ENCODE assay signal across 8 cellular contexts in the genomic region with DNA sequence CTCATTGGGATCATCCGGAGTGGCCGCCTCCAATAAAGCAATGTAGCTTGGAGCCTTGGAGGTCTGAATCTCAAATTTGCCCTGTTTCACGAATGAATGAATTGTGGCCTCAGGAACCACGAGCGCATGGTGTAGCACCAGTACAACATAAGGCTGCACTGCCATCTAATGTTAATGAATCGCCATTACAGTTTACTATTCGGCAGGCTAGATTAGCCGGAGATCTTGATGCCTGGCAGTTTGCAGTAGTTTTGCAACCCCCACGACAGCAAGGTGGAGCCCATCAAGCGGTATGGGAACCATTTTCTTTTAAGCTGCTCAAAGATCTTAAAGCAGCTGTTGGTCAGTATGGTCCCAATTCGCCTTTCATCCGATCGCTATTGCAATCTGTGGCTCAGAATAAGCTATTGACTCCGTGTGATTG. TPM values are rescaled to one million over a fixed set of nuclear protein-coding genes. Genes with fewer than 3 reads are reported as not detected.
DNase-seq lines count a peak whose midpoint lies in the region; ATAC-seq, FAIRE-seq and TF ChIP-seq lines count a peak whose summit lies in the region.

No MANE protein-coding gene starts in this region.

- BruUV-seq in PC-9 (replicated peaks; lab: Mats Ljungman, UMichigan), result no TSS peak

- H2AFZ ChIP-seq in Karpas-422 (ENCODE audit: low read length) (peak overlapping the region; percentile 90), PC-9 (no peak overlapping the region)

- CTCF ChIA-PET in PC-9 (lab: Charles Lee), result interaction anchor here (0.5 to 2.4 kb wide), 10 partner anchors 16 to 354 kb away, joined by 3 to 18 read pairs (median 5); no protein-coding TSS in a partner anchor

- H3K36me3 Mint-ChIP-seq in neural crest cell (ENCODE audit: low read depth), result no peaks in the 10 kb centered on the region

- no peak overlapping the region for H3K4me3 Mint-ChIP-seq in neural crest cell

- peaks cover 12% of the 10 kb centered on the region; the same call in 1 of the 2 replicates for H3F3A ChIP-seq in PC-9 (ENCODE audit: insufficient read depth, low read depth)

- no peak overlapping the region for H3K4me3 ChIP-seq in Karpas-422 (ENCODE audit: low read length)
- H3K4me3 ChIP-seq in PC-9, result no peak overlapping the region; the same call in 1 of the 2 replicates

- H3K36me3 ChIP-seq in ES-I3 (ENCODE audit: insufficient read depth, low read length) (no peaks in the 10 kb centered on the region), Karpas-422 (ENCODE audit: insufficient read depth, low read length) (no peaks in the 10 kb centered on the region), PC-9 (ENCODE audit: low read depth) (no peaks in the 10 kb centered on the region)

- no peaks in the 10 kb centered on the region for H3K9me3 Mint-ChIP-seq in neural crest cell

- POLR2A ChIA-PET in PC-9 (lab: Charles Lee; ENCODE audit: unreplicated experiment), result interaction anchor here (0.5 to 0.6 kb wide), 2 partner anchors 145 to 167 kb away, joined by 3 to 5 read pairs; no protein-coding TSS in a partner anchor

- peak overlapping the region; percentile 39 for H3K4me2 ChIP-seq in Karpas-422 (ENCODE audit: low read depth, low read length, poor library complexity, severe bottlenecking)
- H3K4me2 ChIP-seq in PC-9, result peak overlapping the region; percentile 65

- TF ChIP-seq CTCF in PC-9 (conservative IDR thresholded peaks at IDR 0.05), result peak; percentile 74
- TF ChIP-seq CTCF in neural crest cell (conservative IDR thresholded peaks at IDR 0.05), result peak; percentile 81

- no peak for FAIRE-seq in frontal cortex (lab: Jason Lieb, UNC)

- H3K27me3 ChIP-seq in Karpas-422 (ENCODE audit: low read length) (no peaks in the 10 kb centered on the region), PC-9 (ENCODE audit: insufficient read depth, low read depth) (peaks cover 5% of the 10 kb centered on the region)

- peaks cover 70% of the 10 kb centered on the region for H3K27me3 Mint-ChIP-seq in neural crest cell (ENCODE audit: low read depth)

- peaks cover 7% of the 10 kb centered on the region for H3K4me1 Mint-ChIP-seq in neural crest cell

- H3K9me3 ChIP-seq in ES-I3 (ENCODE audit: control insufficient read depth, insufficient read depth, low read length), result no peaks in the 10 kb centered on the region
- H3K9me3 ChIP-seq in Karpas-422 (ENCODE audit: low read length), result no peaks in the 10 kb centered on the region
- H3K9me3 ChIP-seq in PC-9 (ENCODE audit: insufficient read depth, low read depth), result no peaks in the 10 kb centered on the region

- H3K27ac ChIP-seq in Karpas-422 (ENCODE audit: low read length), result no peak overlapping the region
- H3K27ac ChIP-seq in PC-9, result no peak overlapping the region

- H3K9ac ChIP-seq in ES-I3 (ENCODE audit: low read depth, low read length) (peak overlapping the region; percentile 2; the same call in 1 of the 2 replicates), Karpas-422 (ENCODE audit: low read length) (peak overlapping the region; percentile 33)

- no peaks in the 10 kb centered on the region for H3K79me2 ChIP-seq in Karpas-422 (ENCODE audit: low read length)
- H3K79me2 ChIP-seq in PC-9 (ENCODE audit: low read depth), result no peaks in the 10 kb centered on the region

- no peaks in the 10 kb centered on the region for H3K9me2 ChIP-seq in Karpas-422 (replicated peaks; ENCODE audit: insufficient read depth, low read length)
- no peaks in the 10 kb centered on the region for H3K9me2 ChIP-seq in PC-9 (ENCODE audit: insufficient read depth)

- no peak overlapping the region for H3K27ac Mint-ChIP-seq in neural crest cell (ENCODE audit: unreplicated experiment)

- 0 out of 2 replicates have a peak, but pooled peaks cover 6% of the 10 kb centered on the region for H4K20me1 ChIP-seq in Karpas-422 (ENCODE audit: insufficient read depth, low read depth, low read length)
- H4K20me1 ChIP-seq in PC-9 (ENCODE audit: insufficient read depth), result no peaks in the 10 kb centered on the region

- intact Hi-C loops in PC-9 (cut with micrococcal nuclease; ENCODE audit: unreplicated experiment), result loop anchor here (1.0 to 5.0 kb wide), 6 partner anchors 41 to 314 kb away; no protein-coding TSS in a partner anchor

- ATAC-seq in GM21825 (IDR thresholded peaks at IDR 0.05; ENCODE audit: unreplicated experiment), result no peak
- no peak for ATAC-seq in GM21576 (IDR thresholded peaks at IDR 0.05; ENCODE audit: unreplicated experiment)

- peak; percentile 94 for DNase-seq in Karpas-422
- DNase-seq in PC-9, result peak; percentile 61 to 63
- peak; percentile 45 for DNase-seq in activated naive CD4-positive, alpha-beta T cell treated with Interleukin-2 at 50 U/mL for 16 hours
- DNase-seq in frontal cortex (ENCODE audit: low spot score in 2 of 2), result peak; percentile 71 to 78
- peak; percentile 46 for DNase-seq in neural crest cell (ENCODE audit: low read depth, low spot score)

- H3K4me1 ChIP-seq in ES-I3 (ENCODE audit: insufficient read depth, low read length) (peaks cover 4% of the 10 kb centered on the region), Karpas-422 (ENCODE audit: low read length) (peaks cover 29% of the 10 kb centered on the region), PC-9 (replicated peaks; ENCODE audit: insufficient read depth) (peaks cover 28% of the 10 kb centered on the region)

RNA-seq across cellular contexts. Expression of a gene that starts 18.8 kb away (rescaled TPM):
- total RNA-seq in Karpas-422 (2014; rRNA removed; shearing (Covaris generic); ENCODE audit: low replicate concordance), result not detected in 2 replicates
- total RNA-seq in PC-9 (2021) (not detected in 2 replicates), frontal cortex (under 0.01 TPM), neural crest cell (not detected in 2 replicates)

RNA-seq across cellular contexts. Expression of a gene that starts 29.8 kb away (rescaled TPM):
- total RNA-seq in Karpas-422 (2014; rRNA removed; shearing (Covaris generic); ENCODE audit: low replicate concordance), result 0.22 and 1.5 TPM in 2 replicates
- total RNA-seq in PC-9 (2021) (not detected in 2 replicates), frontal cortex (not detected), neural crest cell (not detected in 2 replicates)

RNA-seq across cellular contexts. Expression of a gene that starts 55.3 kb away (rescaled TPM):
- total RNA-seq in Karpas-422 (2014; rRNA removed; shearing (Covaris generic); ENCODE audit: low replicate concordance), result not detected in 2 replicates
- total RNA-seq in PC-9 (2021), result 0.79 TPM in 1 of 2 replicates, not detected in the other
- total RNA-seq in frontal cortex, result under 0.01 TPM
- total RNA-seq in neural crest cell, result not detected in 2 replicates
